ENCODE assay signal across 9 cellular contexts in the genomic region with DNA sequence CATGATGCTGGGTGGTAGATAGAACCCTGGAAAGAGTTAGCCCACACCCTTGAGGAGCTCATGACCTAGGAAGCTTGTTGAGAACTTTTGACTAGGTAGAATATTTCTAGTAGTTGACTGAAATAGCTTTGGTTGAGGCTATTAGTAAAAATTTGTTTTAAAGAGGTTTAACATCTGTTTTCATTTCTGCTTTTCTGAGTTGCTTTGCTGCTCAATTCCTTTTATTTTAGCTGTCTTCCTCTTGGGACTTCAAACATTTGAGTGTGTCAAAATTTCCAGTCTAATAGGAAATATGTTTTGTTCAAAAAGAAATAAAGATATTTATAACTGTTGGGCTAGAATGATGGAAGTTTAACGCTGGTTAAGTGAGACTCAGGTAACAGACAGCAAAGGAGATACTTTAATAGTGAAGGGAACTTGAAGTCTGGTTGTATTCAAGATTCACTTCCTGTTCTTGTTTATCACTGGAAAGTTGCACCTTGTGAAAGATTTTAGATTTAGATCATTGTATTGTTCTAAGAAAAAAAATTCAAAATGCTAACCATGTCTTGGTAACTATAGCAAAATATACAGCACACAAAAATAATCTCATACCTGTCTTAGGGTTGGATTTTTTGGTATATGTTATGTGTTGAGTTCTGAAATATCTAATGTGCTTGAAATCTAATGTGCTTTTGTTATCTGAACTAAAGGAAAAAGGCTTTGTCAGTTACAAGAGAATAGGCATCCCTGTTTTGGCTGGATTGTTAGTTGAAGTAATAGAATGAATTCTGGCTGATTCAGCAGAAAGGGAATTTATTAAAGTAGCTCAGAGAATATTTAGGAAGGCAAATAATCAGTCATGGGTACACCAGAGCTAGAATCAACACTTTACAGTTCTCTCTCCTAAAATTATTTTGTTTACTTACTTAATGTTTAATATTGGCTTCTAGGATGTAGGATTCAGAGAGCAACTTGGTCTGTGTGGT. TPM values are rescaled to one million over a fixed set of nuclear protein-coding genes. Genes with fewer than 3 reads are reported as not detected.
DNase-seq lines count a peak whose midpoint lies in the region; ATAC-seq and TF ChIP-seq lines count a peak whose summit lies in the region.
"Had no signal": no experiment of that assay in that cellular context is flagged by ENCODE, and none has a peak within 500 bp of the region (broad histone marks: within the 10 kb centered on the region; RNA-seq: fewer than 3 reads in every experiment).

No MANE protein-coding gene starts in this region.

- no peak overlapping the region for H3K4me3 ChIP-seq in osteoblast (ENCODE audit: insufficient read depth, low read length)

- no peaks in the 10 kb centered on the region for H3K27me3 Mint-ChIP-seq in T-helper 17 cell

- peak overlapping the region; percentile 71 for H3K27ac ChIP-seq in osteoblast (ENCODE audit: low read depth, low read length)

- no peak overlapping the region for H3K4me2 ChIP-seq in osteoblast (ENCODE audit: insufficient read depth, low read length)

- peak overlapping the region; percentile 98 for H3K27ac Mint-ChIP-seq in T-helper 17 cell

- no peaks in the 10 kb centered on the region for H3K36me3 ChIP-seq in osteoblast (ENCODE audit: insufficient read depth, low read length)

- no peaks in the 10 kb centered on the region for H3K27me3 ChIP-seq in osteoblast (ENCODE audit: insufficient read depth, low read length)

- H3K9me3 ChIP-seq in T-helper 17 cell (ENCODE audit: control insufficient read depth, low read length, poor library complexity, severe bottlenecking) (no peaks in the 10 kb centered on the region), osteoblast (ENCODE audit: low read depth, low read length) (no peaks in the 10 kb centered on the region)

- H3K4me1 Mint-ChIP-seq in T-helper 17 cell = peaks cover 79% of the 10 kb centered on the region

- no peaks in the 10 kb centered on the region for H4K20me1 ChIP-seq in osteoblast (ENCODE audit: insufficient read depth, low read length)

- no peaks in the 10 kb centered on the region for H3K79me2 ChIP-seq in osteoblast (ENCODE audit: insufficient read depth, low read length)

- DNase-seq in T-helper 17 cell (no peak), osteoblast (ENCODE audit: insufficient read length, low spot score, missing footprints) (peak; percentile 25), DMS 273 treated with DMSO at 0.1 percent for 48 hours (lab: John Stamatoyannopoulos, UW) (no peak), NCI-H146 (lab: John Stamatoyannopoulos, UW) (no peak), KBM-7 (no peak), NCI-H2171 (lab: John Stamatoyannopoulos, UW) (no peak)

- H3K4me3 Mint-ChIP-seq in T-helper 17 cell = peak overlapping the region; percentile 78

- TF ChIP-seq CTCF in osteoblast (IDR thresholded peaks at IDR 0.05; ENCODE audit: extremely low read depth, low read depth, low read length) = no peak

- peaks cover 30% of the 10 kb centered on the region for H3K4me1 ChIP-seq in osteoblast (ENCODE audit: insufficient read depth, low read length)

- peak; percentile 67 for ATAC-seq in GM18873 (IDR thresholded peaks at IDR 0.05; ENCODE audit: low FRiP score, unreplicated experiment)
- peak; percentile 67 for ATAC-seq in HG02678 (IDR thresholded peaks at IDR 0.05; ENCODE audit: unreplicated experiment)
- ATAC-seq in T-helper 17 cell = peak; percentile 72

- in situ Hi-C loops in KBM-7 (cut with MboI; ENCODE audit: low pct_unique_long_range_greater_than_20kb, low sequenced_read_pairs) = no loop called here

- peaks cover 11% of the 10 kb centered on the region for H3K36me3 Mint-ChIP-seq in T-helper 17 cell (ENCODE audit: low read depth)

- H2AFZ ChIP-seq in osteoblast (ENCODE audit: low read length) = no peak overlapping the region

RNA-seq across cellular contexts. Expression of a gene that starts 24.4 kb away (rescaled TPM):
- total RNA-seq in T-helper 17 cell (10 to 100 TPM; 10.1 to 13.6 TPM), osteoblast (under 0.01 TPM in 1 of 2 replicates, not detected in the other)
- total RNA-seq: NCI-H460 had no signal

RNA-seq across cellular contexts. Expression of a gene that starts 24.7 kb away (rescaled TPM):
- total RNA-seq in T-helper 17 cell (100 to 1,000 TPM; 249 to 322 TPM), osteoblast (0.29 and 0.36 TPM in 2 replicates)

Comparison
In these comparisons a context has a peak if more than half of its experiments do, and no peak if none do; other contexts are left out.
1. RNA of a gene that starts 24.4 kb away (total RNA-seq): 10.1 to 13.6 TPM in T-helper 17 cell; under 0.01 TPM in osteoblast; every median in the first group is over 10 times any median in the second.
2. RNA of a gene that starts 24.7 kb away (total RNA-seq): 249 to 322 TPM in T-helper 17 cell; 0.29 to 0.36 TPM in osteoblast; every median in the first group is over 100 times any median in the second.
3. Peak in every context shown above with its lines, with median percentiles within 50 percentile points of each other: ATAC-seq.